Comparison of ENCODE assay signal across 8 cellular contexts in genomic region chr6:29737707-29738630, GRCh38. TPM values are rescaled to one million over a fixed set of nuclear protein-coding genes. Genes with fewer than 3 reads are reported as not detected.
DNase-seq lines count a peak whose midpoint lies in the region; ATAC-seq and TF ChIP-seq lines count a peak whose summit lies in the region.

No MANE protein-coding gene starts in this region.

- H3K4me3 ChIP-seq in HFF-Myc (replicated peaks; ENCODE audit: low read depth, low read length), result no peak overlapping the region
- H3K4me3 ChIP-seq in Peyer's patch, result no peak overlapping the region
- no peak overlapping the region for H3K4me3 ChIP-seq in fibroblast of pulmonary artery (replicated peaks; ENCODE audit: low read depth, low read length)
- H3K4me3 ChIP-seq in neutrophil (ENCODE audit: low read depth in 1 of 2, low read length in 1 of 2), result no peak overlapping the region
- no peak overlapping the region for H3K4me3 ChIP-seq in upper lobe of right lung

- DNase-seq in COR-L47 (lab: John Stamatoyannopoulos, UW), result peak; percentile 58
- DNase-seq in HFF-Myc (ENCODE audit: extremely low read depth, low read depth), result peak; percentile 38
- DNase-seq in Peyer's patch, result peak in 2 of 3 donors; percentile 71 to 87
- peak; percentile 73 to 74 for DNase-seq in activated T-cell treated with anti-CD3 and anti-CD28 coated beads, Interleukin-2, amount 50 U/mL, for 72 hours
- DNase-seq in fibroblast of pulmonary artery (ENCODE audit: low read depth), result peak; percentile 82
- DNase-seq in upper lobe of right lung, result no peak
- DNase-seq in NCI-H187 treated with DMSO at 0.1 percent for 48 hours (lab: John Stamatoyannopoulos, UW), result no peak

- H3K9me3 Mint-ChIP-seq in activated T-cell treated with anti-CD3 and anti-CD28 coated beads, Interleukin-2, amount 50 U/mL, for 72 hours, result no peaks in the 10 kb centered on the region

- no peaks in the 10 kb centered on the region for H3K27me3 Mint-ChIP-seq in activated T-cell treated with anti-CD3 and anti-CD28 coated beads, Interleukin-2, amount 50 U/mL, for 72 hours (ENCODE audit: low read depth)

- H3K36me3 Mint-ChIP-seq in activated T-cell treated with anti-CD3 and anti-CD28 coated beads, Interleukin-2, amount 50 U/mL, for 72 hours (ENCODE audit: insufficient read depth in 2 of 2), result peaks cover 0 to 3% of the 10 kb centered on the region in 2 donors

- H3K9me3 ChIP-seq in Peyer's patch (no peaks in the 10 kb centered on the region), neutrophil (no peaks in the 10 kb centered on the region), upper lobe of right lung (no peaks in the 10 kb centered on the region)

- intact Hi-C loops in upper lobe of right lung (cut with DNase I), result no loop called here

- H3K27ac ChIP-seq in Peyer's patch (no peak overlapping the region), neutrophil (no peak overlapping the region), upper lobe of right lung (no peak overlapping the region)

- no peak overlapping the region for H3K4me3 Mint-ChIP-seq in activated T-cell treated with anti-CD3 and anti-CD28 coated beads, Interleukin-2, amount 50 U/mL, for 72 hours

- TF ChIP-seq POLR2A in Peyer's patch (IDR thresholded peaks at IDR 0.05), result no peak

- TF ChIP-seq CTCF in HFF-Myc (IDR thresholded peaks at IDR 0.05; ENCODE audit: low read depth, low read length, missing control alignments) (peak; percentile 77), Peyer's patch (IDR thresholded peaks at IDR 0.05) (peak; percentile 31 to 84 (median 71)), fibroblast of pulmonary artery (IDR thresholded peaks at IDR 0.05; ENCODE audit: low read length, missing control alignments) (peak; percentile 92), neutrophil (IDR thresholded peaks at IDR 0.05) (peak; percentile 56), upper lobe of right lung (IDR thresholded peaks at IDR 0.05) (peak; percentile 76)

- no peak overlapping the region for H3K27ac Mint-ChIP-seq in activated T-cell treated with anti-CD3 and anti-CD28 coated beads, Interleukin-2, amount 50 U/mL, for 72 hours

- H3K27me3 ChIP-seq in Peyer's patch (no peaks in the 10 kb centered on the region), neutrophil (no peaks in the 10 kb centered on the region), upper lobe of right lung (no peaks in the 10 kb centered on the region)

- ATAC-seq in activated T-cell treated with anti-CD3 and anti-CD28 coated beads, Interleukin-2, amount 50 U/mL, for 72 hours (replicated peaks in 1 of 2), result peak; percentile 83
- peak; percentile 97 for ATAC-seq in upper lobe of right lung

- H3K36me3 ChIP-seq in Peyer's patch (no peaks in the 10 kb centered on the region), neutrophil (peaks cover 9% of the 10 kb centered on the region), upper lobe of right lung (no peaks in the 10 kb centered on the region)

- peaks cover 13% of the 10 kb centered on the region for H3K4me1 Mint-ChIP-seq in activated T-cell treated with anti-CD3 and anti-CD28 coated beads, Interleukin-2, amount 50 U/mL, for 72 hours (ENCODE audit: low read depth)

- H3K4me1 ChIP-seq in Peyer's patch (no peaks in the 10 kb centered on the region), neutrophil (ENCODE audit: control insufficient read depth in 1 of 2, insufficient read depth in 1 of 2, low read depth in 1 of 2, low read length in 1 of 2) (peaks cover 12 to 13% of the 10 kb centered on the region in 2 experiments), upper lobe of right lung (no peaks in the 10 kb centered on the region)

RNA-seq across cellular contexts. Expression of gene HLA-F, which starts 14.7 kb away (rescaled TPM):
- total RNA-seq in Peyer's patch (100 to 1,000 TPM; 213 to 359 (median 299) TPM), upper lobe of right lung (157 TPM)
- total RNA-seq in activated T-cell treated with anti-CD3 and anti-CD28 coated beads, Interleukin-2, amount 50 U/mL, for 72 hours, result 100 to 1,000 TPM; 238 to 275 TPM

RNA-seq across cellular contexts. Expression of gene ZFP57, which starts 57.0 kb away (rescaled TPM):
- total RNA-seq in Peyer's patch (1 to 10 TPM in 1 of 4 donors, not detected in 3; 1.6 TPM), upper lobe of right lung (not detected)
- total RNA-seq in activated T-cell treated with anti-CD3 and anti-CD28 coated beads, Interleukin-2, amount 50 U/mL, for 72 hours, result 1 to 10 TPM in 1 of 2 donors, not detected in 1; 6.3 TPM

Comparison
In these comparisons a context has a peak if more than half of its experiments do, and no peak if none do; other contexts are left out.
1. DNase-seq: peak in COR-L47 (single experiment), HFF-Myc (single experiment), Peyer's patch (2 of 3), activated T-cell treated with anti-CD3 and anti-CD28 coated beads, Interleukin-2, amount 50 U/mL, for 72 hours (2 of 2) and fibroblast of pulmonary artery (single experiment); none in upper lobe of right lung (single experiment) and NCI-H187 treated with DMSO at 0.1 percent for 48 hours (single experiment).
2. Peak in every context shown above with its lines, with median percentiles within 50 percentile points of each other: CTCF ChIP-seq.